Comparison of ENCODE assay signal across 8 cellular contexts in the genomic region with DNA sequence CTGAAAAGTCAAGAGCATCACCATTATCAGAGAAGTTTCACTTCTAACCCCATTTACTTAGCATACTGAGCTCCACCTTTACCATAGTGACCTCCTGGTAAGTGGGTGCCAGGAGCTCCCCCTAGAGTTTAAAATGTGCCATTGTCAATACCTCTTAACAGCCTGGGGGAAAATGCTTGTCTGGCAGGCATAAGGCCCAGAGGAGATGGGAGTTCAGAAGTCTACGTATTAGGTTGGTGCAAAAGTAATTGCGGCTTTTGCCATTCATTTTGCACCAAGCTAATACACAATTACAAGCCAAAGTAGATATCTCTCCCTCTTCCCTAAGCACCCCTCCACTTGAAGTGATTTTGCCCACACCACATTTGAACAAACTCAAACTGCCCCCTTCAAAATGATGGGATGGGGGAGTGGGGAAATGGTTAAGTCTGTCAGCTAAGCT.
DNase-seq lines count a peak whose midpoint lies in the region; ATAC-seq, FAIRE-seq and TF ChIP-seq lines count a peak whose summit lies in the region.

No MANE protein-coding gene starts in this region.

- POLR2A ChIA-PET in HepG2 (lab: Yijun Ruan, JAX): no interaction called here

- FAIRE-seq in HepG2 (lab: Jason Lieb, UNC): peak; percentile 8

- ATAC-seq in HG03442 (IDR thresholded peaks at IDR 0.05; ENCODE audit: unreplicated experiment) (peak; percentile 100), HepG2 (peak; percentile 99)
- no peak for ATAC-seq in natural killer cell treated with Interleukin-12 subunit alpha and Interleukin-12 subunit beta and Interleukin-15 and Interleukin-18, amount 100 ng/mL, for 72 hours

- H2AFZ ChIP-seq in HepG2 (ENCODE audit: low read length): no peak overlapping the region

- no peaks in the 10 kb centered on the region for H3K9me3 Mint-ChIP-seq in brain
- H3K9me3 Mint-ChIP-seq in natural killer cell treated with Interleukin-12 subunit alpha and Interleukin-12 subunit beta and Interleukin-15 and Interleukin-18, amount 100 ng/mL, for 72 hours: peaks cover under 1% of the 10 kb centered on the region

- H3K4me3 ChIP-seq in HepG2 (replicated peaks in 1 of 3; ENCODE audit: insufficient read depth in 1 of 3, low read depth in 2 of 3, low read length in 3 of 3): no peak overlapping the region

- H3K4me1 Mint-ChIP-seq in brain: peaks cover 29% of the 10 kb centered on the region
- H3K4me1 Mint-ChIP-seq in natural killer cell treated with Interleukin-12 subunit alpha and Interleukin-12 subunit beta and Interleukin-15 and Interleukin-18, amount 100 ng/mL, for 72 hours (ENCODE audit: low read depth in 2 of 2): no peaks in the 10 kb centered on the region

- H3K27me3 Mint-ChIP-seq in brain: no peaks in the 10 kb centered on the region
- no peaks in the 10 kb centered on the region for H3K27me3 Mint-ChIP-seq in natural killer cell treated with Interleukin-12 subunit alpha and Interleukin-12 subunit beta and Interleukin-15 and Interleukin-18, amount 100 ng/mL, for 72 hours

- no peak overlapping the region for H3K27ac ChIP-seq in HepG2 (ENCODE audit: extremely low read length, insufficient read depth, low read length)

- TF ChIP-seq CTCF in GM20000 (IDR thresholded peaks at IDR 0.05; ENCODE audit: extremely low read depth, missing control alignments) (peak; percentile 61), brain (conservative IDR thresholded peaks at IDR 0.05) (peak; percentile 31 to 59), HepG2 (CRISPR knock-in tag; IDR thresholded peaks at IDR 0.05) (peak; percentile 74)

- TF ChIP-seq RAD21 in HepG2 (CRISPR knock-in tag; IDR thresholded peaks at IDR 0.05): peak; percentile 61; the same call in 1 of the 2 replicates

- in situ Hi-C loops in HepG2 (cut with HindIII; ENCODE audit: extremely low pct_ligation_motif_present, low pct_unique_long_range_greater_than_20kb): no loop called here
- in situ Hi-C loops in G401 (cut with HindIII; ENCODE audit: low sequenced_read_pairs): no loop called here

- intact Hi-C loops in HepG2 (cut with micrococcal nuclease; ENCODE audit: unreplicated experiment): loop anchor here (1.0 kb wide), 1 partner anchor 1317 kb away; a partner anchor contains a TSS

- no peaks in the 10 kb centered on the region for H3K36me3 Mint-ChIP-seq in brain
- no peaks in the 10 kb centered on the region for H3K36me3 Mint-ChIP-seq in natural killer cell treated with Interleukin-12 subunit alpha and Interleukin-12 subunit beta and Interleukin-15 and Interleukin-18, amount 100 ng/mL, for 72 hours

- no peak overlapping the region for H3K4me2 ChIP-seq in HepG2 (ENCODE audit: low read depth, low read length)

- no peaks in the 10 kb centered on the region for H3K79me2 ChIP-seq in HepG2 (ENCODE audit: insufficient read depth, low read length)

- BruUV-seq in HepG2 (replicated peaks; lab: Mats Ljungman, UMichigan): no TSS peak

- DNase-seq in ELF-1 (ENCODE audit: low read depth, low spot score) (peak; percentile 90), GM20000 (ENCODE audit: low spot score) (peak; percentile 68), NCI-H524 (lab: John Stamatoyannopoulos, UW) (peak; percentile 65 to 81), HepG2 (ENCODE audit: low spot score) (peak; percentile 68), G401 (ENCODE audit: low spot score) (no peak)
- no peak for DNase-seq in natural killer cell treated with Interleukin-12 subunit alpha and Interleukin-12 subunit beta and Interleukin-15 and Interleukin-18, amount 100 ng/mL, for 72 hours (ENCODE audit: low spot score)

- no peaks in the 10 kb centered on the region for H3K4me1 ChIP-seq in HepG2 (ENCODE audit: insufficient read depth, low read length)

- TF ChIP-seq POLR2A in HepG2 (IDR thresholded peaks at IDR 0.05; ENCODE audit: insufficient read depth in 1 of 2, low read depth in 2 of 2, low read length in 2 of 2): no peak

- no peaks in the 10 kb centered on the region for H3K36me3 ChIP-seq in HepG2 (replicated peaks in 1 of 2; ENCODE audit: control insufficient read depth in 1 of 2, insufficient read depth in 2 of 2, low read length in 2 of 2)

- H3K27ac Mint-ChIP-seq in brain: peak overlapping the region in 1 of 5 experiments; percentile 9
- H3K27ac Mint-ChIP-seq in natural killer cell treated with Interleukin-12 subunit alpha and Interleukin-12 subunit beta and Interleukin-15 and Interleukin-18, amount 100 ng/mL, for 72 hours: no peak overlapping the region

- no peaks in the 10 kb centered on the region for H3K27me3 ChIP-seq in HepG2 (ENCODE audit: control insufficient read depth in 1 of 2, insufficient read depth in 2 of 2, low read length in 2 of 2)

- no peaks in the 10 kb centered on the region for H3K9me3 ChIP-seq in HepG2 (ENCODE audit: low read length)

- CTCF ChIA-PET in HepG2 (lab: Yijun Ruan, JAX; ENCODE audit: low intra/inter-chr PET ratio, low total read pairs): no interaction called here

- no peaks in the 10 kb centered on the region for H4K20me1 ChIP-seq in HepG2 (ENCODE audit: insufficient read depth, low read length)

- H3K9ac ChIP-seq in HepG2 (ENCODE audit: insufficient read depth, low read depth, low read length): no peak overlapping the region

- 14% methylated on average over 2 of the region's 2 CpGs for WGBS in HepG2 (ENCODE audit: low lambda C conversion rate)

- no peak for TF ChIP-seq EP300 in HepG2 (IDR thresholded peaks at IDR 0.05; ENCODE audit: low read depth in 2 of 2, low read length in 2 of 2)
- no peak for TF ChIP-seq EP300 in HepG2 (CRISPR knock-in tag; IDR thresholded peaks at IDR 0.05; ENCODE audit: borderline replicate concordance)

- H3K4me3 Mint-ChIP-seq in brain: no peak overlapping the region
- H3K4me3 Mint-ChIP-seq in natural killer cell treated with Interleukin-12 subunit alpha and Interleukin-12 subunit beta and Interleukin-15 and Interleukin-18, amount 100 ng/mL, for 72 hours: no peak overlapping the region

TF ChIP-seq in HepG2, 621 proteins besides CTCF, POLR2A, EP300 and RAD21 (continues in another document):
- TF ChIP-seq MIER2 (CRISPR knock-in tag; IDR thresholded peaks at IDR 0.05): no peak
- no peak for TF ChIP-seq ATAD3A (CRISPR knock-in tag; IDR thresholded peaks at IDR 0.05)
- TF ChIP-seq HES4 (CRISPR knock-in tag; IDR thresholded peaks at IDR 0.05; ENCODE audit: borderline replicate concordance): no peak
- TF ChIP-seq, protein P1, sequence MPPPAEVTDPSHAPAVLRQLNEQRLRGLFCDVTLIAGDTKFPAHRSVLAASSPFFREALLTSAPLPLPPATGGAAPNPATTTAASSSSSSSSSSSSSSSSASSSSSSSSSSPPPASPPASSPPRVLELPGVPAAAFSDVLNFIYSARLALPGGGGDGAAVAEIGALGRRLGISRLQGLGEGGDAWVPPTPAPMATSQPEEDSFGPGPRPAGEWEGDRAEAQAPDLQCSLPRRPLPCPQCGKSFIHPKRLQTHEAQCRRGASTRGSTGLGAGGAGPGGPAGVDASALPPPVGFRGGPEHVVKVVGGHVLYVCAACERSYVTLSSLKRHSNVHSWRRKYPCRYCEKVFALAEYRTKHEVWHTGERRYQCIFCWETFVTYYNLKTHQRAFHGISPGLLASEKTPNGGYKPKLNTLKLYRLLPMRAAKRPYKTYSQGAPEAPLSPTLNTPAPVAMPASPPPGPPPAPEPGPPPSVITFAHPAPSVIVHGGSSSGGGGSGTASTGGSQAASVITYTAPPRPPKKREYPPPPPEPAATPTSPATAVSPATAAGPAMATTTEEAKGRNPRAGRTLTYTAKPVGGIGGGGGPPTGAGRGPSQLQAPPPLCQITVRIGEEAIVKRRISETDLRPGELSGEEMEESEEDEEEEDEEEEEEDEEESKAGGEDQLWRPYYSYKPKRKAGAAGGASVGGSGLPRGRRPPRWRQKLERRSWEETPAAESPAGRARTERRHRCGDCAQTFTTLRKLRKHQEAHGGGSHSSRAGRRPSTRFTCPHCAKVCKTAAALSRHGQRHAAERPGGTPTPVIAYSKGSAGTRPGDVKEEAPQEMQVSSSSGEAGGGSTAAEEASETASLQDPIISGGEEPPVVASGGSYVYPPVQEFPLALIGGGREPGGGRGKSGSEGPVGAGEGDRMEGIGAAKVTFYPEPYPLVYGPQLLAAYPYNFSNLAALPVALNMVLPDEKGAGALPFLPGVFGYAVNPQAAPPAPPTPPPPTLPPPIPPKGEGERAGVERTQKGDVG (CRISPR knock-in tag; IDR thresholded peaks at IDR 0.05; ENCODE audit: borderline replicate concordance): no peak

Comparison
In these comparisons a context has a peak if more than half of its experiments do, and no peak if none do; other contexts are left out.
1. DNase-seq: peak in ELF-1 (single experiment), GM20000 (single experiment), NCI-H524 (2 of 2) and HepG2 (single experiment); none in natural killer cell treated with Interleukin-12 subunit alpha and Interleukin-12 subunit beta and Interleukin-15 and Interleukin-18, amount 100 ng/mL, for 72 hours (single experiment) and G401 (single experiment).
2. ATAC-seq: peak in HG03442 (single experiment) and HepG2 (single experiment); none in natural killer cell treated with Interleukin-12 subunit alpha and Interleukin-12 subunit beta and Interleukin-15 and Interleukin-18, amount 100 ng/mL, for 72 hours (0 of 2).
3. Peak in every context shown above with its lines, with median percentiles within 50 percentile points of each other: CTCF ChIP-seq.